Comparison of ENCODE assay signal across 1 cellular context in the genomic region with DNA sequence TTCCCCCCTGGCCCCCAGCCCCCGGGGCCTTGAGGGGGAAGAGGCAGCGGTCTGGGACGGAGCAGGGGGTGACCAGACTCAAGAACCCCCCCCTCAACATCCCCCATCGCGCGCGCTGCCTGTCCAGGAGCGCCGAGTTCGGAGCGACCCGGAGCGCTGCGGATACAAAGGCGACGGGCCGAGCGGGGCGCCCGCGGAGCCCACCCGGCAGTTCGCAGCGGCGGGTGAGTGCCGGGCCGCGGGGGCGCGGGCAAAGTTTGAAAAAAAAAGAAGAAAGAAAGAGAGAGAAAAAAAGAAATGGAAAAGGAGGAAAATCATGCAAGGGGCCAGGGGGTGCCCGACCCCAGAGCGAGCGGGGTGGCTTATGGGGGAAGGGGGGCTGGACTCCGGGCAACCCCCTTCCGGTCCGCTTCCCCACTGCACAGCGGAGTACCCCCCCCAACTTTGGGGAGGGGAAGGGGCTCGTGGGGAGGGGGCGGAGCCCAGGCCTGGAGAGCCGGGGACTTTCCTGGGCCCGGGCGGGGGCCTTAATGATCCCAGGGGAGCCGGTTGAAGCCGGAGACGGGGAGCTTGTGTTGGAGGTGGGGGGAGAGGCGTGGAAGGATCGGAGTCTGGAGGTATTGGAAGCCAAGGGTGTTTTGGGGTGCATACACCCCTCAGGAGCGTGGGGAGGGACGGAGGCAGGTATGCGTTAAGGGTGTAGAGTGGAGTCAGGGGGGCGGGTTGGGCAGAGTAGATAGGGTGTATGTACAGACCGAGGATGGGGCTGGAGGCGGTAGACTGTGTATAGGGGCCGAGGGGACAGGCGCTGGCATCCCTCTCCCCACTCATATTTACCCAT.
TF ChIP-seq lines count a peak whose summit lies in the region.

No MANE protein-coding gene starts in this region.

TF ChIP-seq in HepG2, 621 proteins besides CTCF, POLR2A, EP300 and RAD21:
- TF ChIP-seq, protein P1, sequence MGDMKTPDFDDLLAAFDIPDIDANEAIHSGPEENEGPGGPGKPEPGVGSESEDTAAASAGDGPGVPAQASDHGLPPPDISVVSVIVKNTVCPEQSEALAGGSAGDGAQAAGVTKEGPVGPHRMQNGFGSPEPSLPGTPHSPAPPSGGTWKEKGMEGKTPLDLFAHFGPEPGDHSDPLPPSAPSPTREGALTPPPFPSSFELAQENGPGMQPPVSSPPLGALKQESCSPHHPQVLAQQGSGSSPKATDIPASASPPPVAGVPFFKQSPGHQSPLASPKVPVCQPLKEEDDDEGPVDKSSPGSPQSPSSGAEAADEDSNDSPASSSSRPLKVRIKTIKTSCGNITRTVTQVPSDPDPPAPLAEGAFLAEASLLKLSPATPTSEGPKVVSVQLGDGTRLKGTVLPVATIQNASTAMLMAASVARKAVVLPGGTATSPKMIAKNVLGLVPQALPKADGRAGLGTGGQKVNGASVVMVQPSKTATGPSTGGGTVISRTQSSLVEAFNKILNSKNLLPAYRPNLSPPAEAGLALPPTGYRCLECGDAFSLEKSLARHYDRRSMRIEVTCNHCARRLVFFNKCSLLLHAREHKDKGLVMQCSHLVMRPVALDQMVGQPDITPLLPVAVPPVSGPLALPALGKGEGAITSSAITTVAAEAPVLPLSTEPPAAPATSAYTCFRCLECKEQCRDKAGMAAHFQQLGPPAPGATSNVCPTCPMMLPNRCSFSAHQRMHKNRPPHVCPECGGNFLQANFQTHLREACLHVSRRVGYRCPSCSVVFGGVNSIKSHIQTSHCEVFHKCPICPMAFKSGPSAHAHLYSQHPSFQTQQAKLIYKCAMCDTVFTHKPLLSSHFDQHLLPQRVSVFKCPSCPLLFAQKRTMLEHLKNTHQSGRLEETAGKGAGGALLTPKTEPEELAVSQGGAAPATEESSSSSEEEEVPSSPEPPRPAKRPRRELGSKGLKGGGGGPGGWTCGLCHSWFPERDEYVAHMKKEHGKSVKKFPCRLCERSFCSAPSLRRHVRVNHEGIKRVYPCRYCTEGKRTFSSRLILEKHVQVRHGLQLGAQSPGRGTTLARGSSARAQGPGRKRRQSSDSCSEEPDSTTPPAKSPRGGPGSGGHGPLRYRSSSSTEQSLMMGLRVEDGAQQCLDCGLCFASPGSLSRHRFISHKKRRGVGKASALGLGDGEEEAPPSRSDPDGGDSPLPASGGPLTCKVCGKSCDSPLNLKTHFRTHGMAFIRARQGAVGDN (CRISPR knock-in tag; IDR thresholded peaks at IDR 0.05) = peak; percentile 18
- TF ChIP-seq ZNF326 (CRISPR knock-in tag; IDR thresholded peaks at IDR 0.05; ENCODE audit: borderline replicate concordance) = no peak
- no peak for TF ChIP-seq STAT5B (CRISPR knock-in tag; IDR thresholded peaks at IDR 0.05)
- no peak for TF ChIP-seq HDAC1 (CRISPR knock-in tag; IDR thresholded peaks at IDR 0.05)
- peak; percentile 10 for TF ChIP-seq HNRNPK (IDR thresholded peaks at IDR 0.05; ENCODE audit: low read depth, low read length, poor library complexity, severe bottlenecking)
- TF ChIP-seq, protein P2, sequence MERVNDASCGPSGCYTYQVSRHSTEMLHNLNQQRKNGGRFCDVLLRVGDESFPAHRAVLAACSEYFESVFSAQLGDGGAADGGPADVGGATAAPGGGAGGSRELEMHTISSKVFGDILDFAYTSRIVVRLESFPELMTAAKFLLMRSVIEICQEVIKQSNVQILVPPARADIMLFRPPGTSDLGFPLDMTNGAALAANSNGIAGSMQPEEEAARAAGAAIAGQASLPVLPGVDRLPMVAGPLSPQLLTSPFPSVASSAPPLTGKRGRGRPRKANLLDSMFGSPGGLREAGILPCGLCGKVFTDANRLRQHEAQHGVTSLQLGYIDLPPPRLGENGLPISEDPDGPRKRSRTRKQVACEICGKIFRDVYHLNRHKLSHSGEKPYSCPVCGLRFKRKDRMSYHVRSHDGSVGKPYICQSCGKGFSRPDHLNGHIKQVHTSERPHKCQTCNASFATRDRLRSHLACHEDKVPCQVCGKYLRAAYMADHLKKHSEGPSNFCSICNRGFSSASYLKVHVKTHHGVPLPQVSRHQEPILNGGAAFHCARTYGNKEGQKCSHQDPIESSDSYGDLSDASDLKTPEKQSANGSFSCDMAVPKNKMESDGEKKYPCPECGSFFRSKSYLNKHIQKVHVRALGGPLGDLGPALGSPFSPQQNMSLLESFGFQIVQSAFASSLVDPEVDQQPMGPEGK (CRISPR knock-in tag; IDR thresholded peaks at IDR 0.05) = 0 out of 2 replicates have a peak, but pooled peaks have one; percentile 6
- TF ChIP-seq SALL2 (CRISPR knock-in tag; IDR thresholded peaks at IDR 0.05) = no peak
